ENCODE assay signal across 8 cellular contexts in genomic region chr16:87582221-87582965, GRCh38. TPM values are rescaled to one million over a fixed set of nuclear protein-coding genes. Genes with fewer than 3 reads are reported as not detected.
DNase-seq lines count a peak whose midpoint lies in the region; ATAC-seq and TF ChIP-seq lines count a peak whose summit lies in the region.

No MANE protein-coding gene starts in this region.

- TF ChIP-seq CTCF in colonic mucosa (IDR thresholded peaks at IDR 0.05) (no peak), suprapubic skin (IDR thresholded peaks at IDR 0.05) (no peak)

- TF ChIP-seq POLR2A in suprapubic skin (IDR thresholded peaks at IDR 0.05) = no peak

- intact Hi-C loops in colonic mucosa (cut with DNase I) = no loop called here

- no peak overlapping the region for H3K4me3 ChIP-seq in HUES6 (ENCODE audit: low read depth, low read length)
- no peak overlapping the region for H3K4me3 ChIP-seq in colonic mucosa
- peak overlapping the region; percentile 13 for H3K4me3 ChIP-seq in suprapubic skin

- ATAC-seq in left lobe of liver (peak; percentile 50), HG02763 (IDR thresholded peaks at IDR 0.05; ENCODE audit: unreplicated experiment) (no peak)

- TF ChIP-seq EP300 in suprapubic skin (IDR thresholded peaks at IDR 0.05) = no peak

- H3K4me1 ChIP-seq in HUES6 (ENCODE audit: control insufficient read depth, insufficient read depth, low read length) (peaks cover 27% of the 10 kb centered on the region), colonic mucosa (no peaks in the 10 kb centered on the region), suprapubic skin (peaks cover 20% of the 10 kb centered on the region)

- 29% methylated on average over 15 of the region's 33 CpGs for WGBS in suprapubic skin

- H3K36me3 ChIP-seq in HUES6 (ENCODE audit: control insufficient read depth, insufficient read depth, low read length) (no peaks in the 10 kb centered on the region), colonic mucosa (no peaks in the 10 kb centered on the region), suprapubic skin (no peaks in the 10 kb centered on the region)

- H3K27me3 ChIP-seq in HUES6 (ENCODE audit: control insufficient read depth, insufficient read depth, low read length) = no peaks in the 10 kb centered on the region
- no peaks in the 10 kb centered on the region for H3K27me3 ChIP-seq in colonic mucosa
- H3K27me3 ChIP-seq in suprapubic skin = peaks cover 46% of the 10 kb centered on the region

- DNase-seq in colonic mucosa (peak; percentile 49), left lobe of liver (ENCODE audit: low spot score) (no peak), suprapubic skin (ENCODE audit: low spot score in 2 of 2) (peak in 1 of 2 donors; percentile 82), NCI-H1092 (lab: John Stamatoyannopoulos, UW) (no peak)
- DNase-seq in stimulated activated CD4-positive, alpha-beta T cell treated with anti-CD3 and anti-CD28 coated beads, Interleukin-15, amount 100 ng/mL, for 24 hours = no peak
- DNase-seq in activated effector memory CD4-positive, alpha-beta T cell treated with Interleukin-2 at 50 U/mL for 16 hours = no peak

- no peak overlapping the region for H3K9ac ChIP-seq in HUES6 (ENCODE audit: low read length)
- H3K9ac ChIP-seq in colonic mucosa (ENCODE audit: low read depth in 2 of 2, low read length in 2 of 2) = peak overlapping the region; percentile 34 to 46

- H3K9me3 ChIP-seq in HUES6 (ENCODE audit: control insufficient read depth, insufficient read depth, low read depth, low read length) = no peaks in the 10 kb centered on the region
- H3K9me3 ChIP-seq in colonic mucosa = no peaks in the 10 kb centered on the region
- H3K9me3 ChIP-seq in suprapubic skin = no peaks in the 10 kb centered on the region

- peak overlapping the region; percentile 4; the same call in 1 of the 2 replicates for H3K27ac ChIP-seq in HUES6 (ENCODE audit: low read depth, low read length)
- H3K27ac ChIP-seq in colonic mucosa = peak overlapping the region; percentile 61
- H3K27ac ChIP-seq in suprapubic skin = peak overlapping the region; percentile 86

RNA-seq across cellular contexts. Expression of gene JPH3, which starts 19.9 kb away (rescaled TPM):
- under 1 TPM; 0.15 to 0.42 TPM for total RNA-seq in colonic mucosa
- not detected for total RNA-seq in left lobe of liver
- total RNA-seq in suprapubic skin = not detected

Comparison
In these comparisons a context has a peak if more than half of its experiments do, and no peak if none do; other contexts are left out.
1. H3K27ac ChIP-seq: peak in every context shown above with its lines; median percentile 86 in suprapubic skin; 61 in colonic mucosa; 4 in HUES6.